ENCODE assay signal across 16 cellular contexts in the genomic region with DNA sequence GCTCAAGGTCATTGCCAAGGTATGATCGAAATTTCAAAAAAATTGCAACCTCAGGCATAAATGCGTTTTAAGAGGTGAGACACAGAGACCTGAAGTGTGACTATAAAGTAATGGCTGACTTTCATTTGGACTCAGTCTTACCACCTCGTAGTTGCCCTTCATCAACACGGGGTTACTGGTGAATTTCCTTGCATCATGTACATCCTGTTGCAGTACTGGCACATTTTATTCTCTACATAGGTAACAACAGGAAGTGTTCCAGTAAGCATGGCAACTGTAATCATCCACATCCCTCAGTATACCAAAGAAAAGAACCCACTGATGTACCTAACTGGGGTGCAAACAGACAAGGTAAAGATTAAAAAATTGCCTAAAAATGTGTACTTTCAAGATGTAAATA. TPM values are rescaled to one million over a fixed set of nuclear protein-coding genes. Genes with fewer than 3 reads are reported as not detected.
DNase-seq lines count a peak whose midpoint lies in the region; ATAC-seq, FAIRE-seq and TF ChIP-seq lines count a peak whose summit lies in the region.
"Had no signal": no experiment of that assay in that cellular context is flagged by ENCODE, and none has a peak within 500 bp of the region (broad histone marks: within the 10 kb centered on the region; RNA-seq: fewer than 3 reads in every experiment).

No MANE protein-coding gene starts in this region.

- TF ChIP-seq POLR2A in K562 (conservative IDR thresholded peaks at IDR 0.05) = no peak

- H3K27me3 Mint-ChIP-seq in activated CD8-positive, alpha-beta memory T cell treated with anti-CD3 and anti-CD28 coated beads, Interleukin-2, amount 10 ng/mL, durations not matched to agents 7 days and 5 days = peaks cover 2% of the 10 kb centered on the region
- peaks cover 0 to 1% of the 10 kb centered on the region in 2 donors for H3K27me3 Mint-ChIP-seq in CD4-positive, alpha-beta memory T cell
- peaks cover 0 to 7% of the 10 kb centered on the region in 2 donors for H3K27me3 Mint-ChIP-seq in T-cell

- no peak overlapping the region for H2AFZ ChIP-seq in K562 (ENCODE audit: low read depth, low read length)

- no peak for TF ChIP-seq RAD21 in K562 (CRISPR knock-in tag; conservative IDR thresholded peaks at IDR 0.05 in 1 of 2, IDR thresholded peaks at IDR 0.05 in 1 of 2)

- H3K4me1 ChIP-seq in CD4-positive, alpha-beta memory T cell (ENCODE audit: insufficient read depth, low read length) = peaks cover 20% of the 10 kb centered on the region
- no peaks in the 10 kb centered on the region for H3K4me1 ChIP-seq in K562 (replicated peaks in 1 of 2; ENCODE audit: control insufficient read depth in 2 of 2, insufficient read depth in 2 of 2, low read length in 2 of 2)
- H3K4me1 ChIP-seq: Peyer's patch had no signal

- FAIRE-seq in K562 (lab: Jason Lieb, UNC) = no peak

- CTCF ChIA-PET in activated CD8-positive, alpha-beta memory T cell treated with anti-CD3 and anti-CD28 coated beads, Interleukin-2, amount 10 ng/mL, durations not matched to agents 7 days and 5 days (lab: Charles Lee) = interaction anchor here (1.0 to 1.7 kb wide), 2 partner anchors 11 to 132 kb away, joined by 3 to 4 read pairs; no protein-coding TSS in a partner anchor
- CTCF ChIA-PET in CD4-positive, alpha-beta memory T cell (lab: Charles Lee; ENCODE audit: partially characterized antibody) = no interaction called here
- CTCF ChIA-PET in T-cell (lab: Charles Lee) = no interaction called here
- CTCF ChIA-PET in K562 (lab: Yijun Ruan, JAX; ENCODE audit: low intra/inter-chr PET ratio) = no interaction called here

- H3K27ac ChIP-seq in CD4-positive, alpha-beta memory T cell (ENCODE audit: low read depth, low read length) = no peak overlapping the region
- no peak overlapping the region for H3K27ac ChIP-seq in K562 (ENCODE audit: extremely low read depth, low read depth, low read length)
- H3K27ac ChIP-seq: Peyer's patch had no signal

- H3K4me2 ChIP-seq in K562 (ENCODE audit: insufficient read depth, low read length) = no peak overlapping the region

- TF ChIP-seq CTCF in K562 (IDR thresholded peaks at IDR 0.05 in 2 of 3, conservative IDR thresholded peaks at IDR 0.05 in 1 of 3; ENCODE audit: insufficient read depth in 2 of 3, low read depth in 1 of 3, low read length in 3 of 3) = no peak

- no peaks in the 10 kb centered on the region for H3K9me1 ChIP-seq in K562 (ENCODE audit: control insufficient read depth, insufficient read depth, low read length)

- H3K27ac Mint-ChIP-seq in activated CD8-positive, alpha-beta memory T cell treated with anti-CD3 and anti-CD28 coated beads, Interleukin-2, amount 10 ng/mL, durations not matched to agents 7 days and 5 days = peak overlapping the region; percentile 52
- no peak overlapping the region for H3K27ac Mint-ChIP-seq in CD4-positive, alpha-beta memory T cell
- H3K27ac Mint-ChIP-seq in T-cell = no peak overlapping the region
- H3K27ac Mint-ChIP-seq: H9 had no signal

- no peak overlapping the region for H3K4me3 ChIP-seq in CD4-positive, alpha-beta memory T cell (ENCODE audit: low read length in 2 of 2)
- no peak overlapping the region for H3K4me3 ChIP-seq in K562
- H3K4me3 ChIP-seq: Peyer's patch had no signal

- no peaks in the 10 kb centered on the region for H3K9me3 ChIP-seq in CD4-positive, alpha-beta memory T cell (ENCODE audit: control insufficient read depth in 1 of 2, low read length in 2 of 2)
- H3K9me3 ChIP-seq in K562 (replicated peaks; ENCODE audit: control insufficient read depth, insufficient read depth, low read depth, low read length) = no peaks in the 10 kb centered on the region
- H3K9me3 ChIP-seq: Peyer's patch had no signal

- no peak overlapping the region for H3K4me3 Mint-ChIP-seq in activated CD8-positive, alpha-beta memory T cell treated with anti-CD3 and anti-CD28 coated beads, Interleukin-2, amount 10 ng/mL, durations not matched to agents 7 days and 5 days
- no peak overlapping the region for H3K4me3 Mint-ChIP-seq in CD4-positive, alpha-beta memory T cell
- H3K4me3 Mint-ChIP-seq in T-cell = no peak overlapping the region
- H3K4me3 Mint-ChIP-seq: H9 had no signal

- in situ Hi-C loops in K562 (cut with MboI) = no loop called here

- H3K9ac ChIP-seq in K562 (ENCODE audit: insufficient read depth in 1 of 2, low read depth in 2 of 2, low read length in 2 of 2) = no peak overlapping the region

- DNase-seq in activated CD8-positive, alpha-beta memory T cell treated with anti-CD3 and anti-CD28 coated beads, Interleukin-2, amount 10 ng/mL, durations not matched to agents 7 days and 5 days = no peak
- DNase-seq in activated CD8-positive, alpha-beta memory T cell treated with anti-CD3 and anti-CD28 coated beads, Interleukin-2, amount 50 U/mL, for 48 hours = no peak
- DNase-seq in CD4-positive, alpha-beta memory T cell = peak in 3 of 5 donors; percentile 4 to 33 (median 12)
- DNase-seq in T-cell (no peak), K562 (ENCODE audit: extremely low read depth in 1 of 4, low spot score in 3 of 4) (no peak)
- DNase-seq: ACHN, DMS53, H9, NCI-H1436 treated with DMSO at 0.1 percent for 48 hours, NCI-H2081 treated with DMSO at 0.1 percent for 48 hours, NCI-H2227 treated with DMSO at 0.1 percent for 48 hours, Peyer's patch had no signal

- no peaks in the 10 kb centered on the region for H3K9me3 Mint-ChIP-seq in activated CD8-positive, alpha-beta memory T cell treated with anti-CD3 and anti-CD28 coated beads, Interleukin-2, amount 10 ng/mL, durations not matched to agents 7 days and 5 days (ENCODE audit: low read depth)
- H3K9me3 Mint-ChIP-seq in CD4-positive, alpha-beta memory T cell = no peaks in the 10 kb centered on the region
- H3K9me3 Mint-ChIP-seq in T-cell = no peaks in the 10 kb centered on the region
- H3K9me3 Mint-ChIP-seq: H9 had no signal

- POLR2A ChIA-PET in CD4-positive, alpha-beta memory T cell (lab: Charles Lee; ENCODE audit: partially characterized antibody) = no interaction called here
- POLR2A ChIA-PET in T-cell (lab: Charles Lee) = no interaction called here
- POLR2A ChIA-PET in K562 (lab: Yijun Ruan, JAX) = interaction anchor here (2.0 kb wide), 1 partner anchor 10 kb away, joined by 6 read pairs; no protein-coding TSS in a partner anchor

- no TSS peak for BruUV-seq in K562 (replicated peaks; lab: Mats Ljungman, UMichigan)

- peaks cover 43% of the 10 kb centered on the region for H3K4me1 Mint-ChIP-seq in activated CD8-positive, alpha-beta memory T cell treated with anti-CD3 and anti-CD28 coated beads, Interleukin-2, amount 10 ng/mL, durations not matched to agents 7 days and 5 days
- peaks cover 19 to 44% (median 25%) of the 10 kb centered on the region in 4 donors for H3K4me1 Mint-ChIP-seq in CD4-positive, alpha-beta memory T cell
- peaks cover 20 to 39% (median 39%) of the 10 kb centered on the region in 3 donors for H3K4me1 Mint-ChIP-seq in T-cell
- H3K4me1 Mint-ChIP-seq: H9 had no signal

- H3K36me3 Mint-ChIP-seq in activated CD8-positive, alpha-beta memory T cell treated with anti-CD3 and anti-CD28 coated beads, Interleukin-2, amount 10 ng/mL, durations not matched to agents 7 days and 5 days = peaks cover 87% of the 10 kb centered on the region
- no peaks in the 10 kb centered on the region for H3K36me3 Mint-ChIP-seq in CD4-positive, alpha-beta memory T cell
- H3K36me3 Mint-ChIP-seq in T-cell = no peaks in the 10 kb centered on the region

- H3K36me3 ChIP-seq in CD4-positive, alpha-beta memory T cell (ENCODE audit: insufficient read depth, low read length) = no peaks in the 10 kb centered on the region
- H3K36me3 ChIP-seq in K562 (ENCODE audit: control insufficient read depth, insufficient read depth, low read length) = no peaks in the 10 kb centered on the region

- ATAC-seq in activated CD8-positive, alpha-beta memory T cell treated with anti-CD3 and anti-CD28 coated beads, Interleukin-2, amount 10 ng/mL, durations not matched to agents 7 days and 5 days = peak; percentile 73
- ATAC-seq in T-cell (replicated peaks in 1 of 4) = peak in 3 of 4 experiments; percentile 33 to 79 (median 37)
- ATAC-seq in K562 = no peak
- ATAC-seq in GM18868 (IDR thresholded peaks at IDR 0.05; ENCODE audit: unreplicated experiment) = no peak
- ATAC-seq in HG03159 (IDR thresholded peaks at IDR 0.05; ENCODE audit: unreplicated experiment) = no peak
- no peak for ATAC-seq in GM18870 (IDR thresholded peaks at IDR 0.05; ENCODE audit: unreplicated experiment)
- ATAC-seq: Right ventricle myocardium inferior had no signal

- 0% methylated on average over 4 of the region's 4 CpGs for WGBS in K562 (ENCODE audit: insufficient coverage, low coverage, missing lambda C conversion rate)

- no peaks in the 10 kb centered on the region for H3K27me3 ChIP-seq in CD4-positive, alpha-beta memory T cell (ENCODE audit: insufficient read depth, low read length)
- H3K27me3 ChIP-seq in K562 (ENCODE audit: control insufficient read depth in 2 of 2, insufficient read depth in 2 of 2, low read length in 2 of 2) = peaks cover 4 to 5% of the 10 kb centered on the region in 2 experiments; a peak in 2 of 5 replicates
- H3K27me3 ChIP-seq: Peyer's patch had no signal

- H4K20me1 ChIP-seq in K562 (replicated peaks; ENCODE audit: control insufficient read depth, insufficient read depth, low read length) = no peaks in the 10 kb centered on the region

- TF ChIP-seq EP300 in K562 (IDR thresholded peaks at IDR 0.05; ENCODE audit: low read length) = no peak

- intact Hi-C loops in CD4-positive, alpha-beta memory T cell (cut with micrococcal nuclease) = loop anchor here (5.0 kb wide), 1 partner anchor 38 kb away; no protein-coding TSS in a partner anchor
- intact Hi-C loops in K562 (cut with micrococcal nuclease) = no loop called here

- no peaks in the 10 kb centered on the region for H3K79me2 ChIP-seq in K562 (ENCODE audit: control insufficient read depth, insufficient read depth, low read length)

RNA-seq across cellular contexts. Expression of gene MOCS2, which starts 29.3 kb away (rescaled TPM):
- total RNA-seq in activated CD8-positive, alpha-beta memory T cell treated with anti-CD3 and anti-CD28 coated beads, Interleukin-2, amount 10 ng/mL, durations not matched to agents 7 days and 5 days = 10 to 100 TPM; 28.2 to 31.6 TPM
- 10 to 100 TPM; 23.1 to 26.6 TPM for total RNA-seq in CD4-positive, alpha-beta memory T cell
- 10 to 100 TPM; 38.8 to 49.4 TPM for polyA plus RNA-seq in CD4-positive, alpha-beta memory T cell
- total RNA-seq in T-cell = 10 to 100 TPM; 15.2 to 26.1 (median 21.0) TPM
- total RNA-seq in K562 (2011; cell fraction: chromatin; rRNA removed; ENCODE audit: low replicate concordance) = 5.1 and 18.0 TPM in 2 replicates
- 3.4 and 4.5 TPM in 2 replicates for total RNA-seq in K562 (2011; cell fraction: nucleolus; rRNA removed)
- total RNA-seq in K562 (2011; cell fraction: nucleoplasm; rRNA removed) = 11.1 and 18.9 TPM in 2 replicates
- total RNA-seq in K562 (2014; rRNA removed) = 32.7 and 33.0 TPM in 2 replicates
- 51.8 and 57.5 TPM in 2 replicates for total RNA-seq in K562 (2014; rRNA removed; fragmentation: Illumina TruSeq; extraction: Trizol)
- 39.1 and 43.8 TPM in 2 replicates for total RNA-seq in K562 (2015; rRNA removed; fragmentation: Illumina TruSeq; extraction: Trizol)
- total RNA-seq in K562 (2021) = 34.0 and 36.9 TPM in 2 replicates
- polyA plus RNA-seq in K562 (2011; rRNA removed) = 41.1 and 48.4 TPM in 2 replicates
- 8.9 and 17.6 TPM in 2 replicates for polyA plus RNA-seq in K562 (2011; cell fraction: cytosol; rRNA removed)
- 6.9 and 13.8 TPM in 2 replicates for polyA plus RNA-seq in K562 (2011; cell fraction: nucleus; rRNA removed)
- 29.9 and 41.6 TPM in 2 replicates for polyA plus RNA-seq in K562 (2012)
- polyA plus RNA-seq in K562 (2014; fragmentation: Illumina TruSeq; extraction: Trizol) = 48.3 and 63.2 TPM in 2 replicates
- polyA plus RNA-seq in K562 (2014; fragmentation: Nextera tagmentation; extraction: Ambion mirVana) = 10 to 100 TPM; 67.6 to 74.5 TPM
- 42.6 and 43.5 TPM in 2 replicates for polyA plus RNA-seq in K562 (2014; rRNA removed)
- polyA minus RNA-seq in K562 (2011; rRNA and poly(A)+ RNA removed) = 35.2 and 36.1 TPM in 2 replicates
- 10.5 and 12.0 TPM in 2 replicates for polyA minus RNA-seq in K562 (2011; cell fraction: cytosol; rRNA and poly(A)+ RNA removed)
- polyA minus RNA-seq in K562 (2011; cell fraction: nucleus; rRNA and poly(A)+ RNA removed) = 10.6 and 19.3 TPM in 2 replicates

Comparison
In these comparisons a context has a peak if more than half of its experiments do, and no peak if none do; other contexts are left out.
1. ATAC-seq: peak in activated CD8-positive, alpha-beta memory T cell treated with anti-CD3 and anti-CD28 coated beads, Interleukin-2, amount 10 ng/mL, durations not matched to agents 7 days and 5 days (single experiment) and T-cell (3 of 4); none in K562 (single experiment), GM18868 (single experiment), HG03159 (single experiment) and GM18870 (single experiment).
2. DNase-seq: peak in CD4-positive, alpha-beta memory T cell (3 of 5); none in activated CD8-positive, alpha-beta memory T cell treated with anti-CD3 and anti-CD28 coated beads, Interleukin-2, amount 10 ng/mL, durations not matched to agents 7 days and 5 days (single experiment), activated CD8-positive, alpha-beta memory T cell treated with anti-CD3 and anti-CD28 coated beads, Interleukin-2, amount 50 U/mL, for 48 hours (single experiment), T-cell (0 of 34) and K562 (0 of 4).